In genomic region chr6:1423578-1423977, GRCh38 we compare ENCODE assay signal across 31 cellular contexts. TPM values are rescaled to one million over a fixed set of nuclear protein-coding genes. Genes with fewer than 3 reads are reported as not detected.
DNase-seq lines count a peak whose midpoint lies in the region; ATAC-seq and TF ChIP-seq lines count a peak whose summit lies in the region.
"Had no signal": no experiment of that assay in that cellular context is flagged by ENCODE, and none has a peak within 500 bp of the region (broad histone marks: within the 10 kb centered on the region; RNA-seq: fewer than 3 reads in every experiment).

No MANE protein-coding gene starts in this region.

- H3K27me3 ChIP-seq in IMR-90 (ENCODE audit: control insufficient read depth, insufficient read depth, low read length) (peaks cover 8% of the 10 kb centered on the region; the same call in 1 of the 2 replicates), heart right ventricle (peaks cover 0 to 60% (median 43%) of the 10 kb centered on the region in 7 donors)
- H3K27me3 ChIP-seq: ascending aorta, testis had no signal

- no TSS peak for BruUV-seq in IMR-90 (replicated peaks; lab: Mats Ljungman, UMichigan)

- DNase-seq in ACHN (peak; percentile 89), IMR-90 (no peak), epidermal melanocyte (ENCODE audit: insufficient read length, low spot score) (peak; percentile 11), kidney tubule cell (ENCODE audit: low spot score) (peak; percentile 87), HPDE6-E6E7 (ENCODE audit: extremely low spot score) (no peak), heart right ventricle (no peak), mucosa of descending colon (no peak)
- DNase-seq in stimulated activated naive CD4-positive, alpha-beta T cell treated with Interleukin-2 at 50 U/mL for 16 hours (lab: John Stamatoyannopoulos, UW), result no peak
- DNase-seq: activated naive CD8-positive, alpha-beta T cell treated with anti-CD3 and anti-CD28 coated beads for 36 hours; CD8-positive, alpha-beta T cell; effector CD8-positive, alpha-beta T cell; left cardiac atrium; NCI-H146; NCI-H748 treated with DMSO at 0.1 percent for 48 hours; right cardiac atrium; SIG-M5; T-helper 9 cell; uterus had no signal

- no peaks in the 10 kb centered on the region for H3K36me3 ChIP-seq in IMR-90 (ENCODE audit: control insufficient read depth, insufficient read depth, low read length)
- no peaks in the 10 kb centered on the region for H3K36me3 ChIP-seq in heart right ventricle
- H3K36me3 ChIP-seq in mucosa of descending colon (ENCODE audit: low read depth), result no peaks in the 10 kb centered on the region
- H3K36me3 ChIP-seq: ascending aorta, BE2C, heart left ventricle, pancreas, uterus had no signal

- H3K9me1 ChIP-seq in IMR-90 (ENCODE audit: insufficient read depth, low read length), result no peaks in the 10 kb centered on the region

- no peak overlapping the region for H2BK5ac ChIP-seq in IMR-90 (ENCODE audit: low read depth, low read length, poor library complexity, severe bottlenecking)

- 90% methylated on average over 2 of the region's 9 CpGs; no CpG with 5 or more reads in 1 of the 2 experiments for WGBS in IMR-90 (ENCODE audit: extremely low coverage in 2 of 2, insufficient read length in 1 of 2), 2 experiments
- 87 to 88% methylated on average over 9 of the region's 9 CpGs for WGBS in heart right ventricle, 2 donors

- no peak overlapping the region for H2BK120ac ChIP-seq in IMR-90 (ENCODE audit: low read depth, low read length)

- TF ChIP-seq RAD21 in IMR-90 (IDR thresholded peaks at IDR 0.05; ENCODE audit: low read length), result no peak

- no peak overlapping the region for H4K8ac ChIP-seq in IMR-90 (ENCODE audit: low read depth in 2 of 2, low read length in 2 of 2)

- H3K56ac ChIP-seq in IMR-90 (ENCODE audit: extremely low read depth, insufficient read depth, low read length), result no peak overlapping the region

- H4K20me1 ChIP-seq in IMR-90 (ENCODE audit: insufficient read depth, low read length), result no peaks in the 10 kb centered on the region

- H3K23ac ChIP-seq in IMR-90 (ENCODE audit: low read depth, low read length), result no peak overlapping the region

- no peak overlapping the region for H4K5ac ChIP-seq in IMR-90 (ENCODE audit: low read depth, low read length)

- POLR2A ChIA-PET in IMR-90 (lab: Charles Lee; ENCODE audit: unreplicated experiment), result interaction anchor here (0.5 kb wide), 1 partner anchor 32 kb away, joined by 7 read pairs; no protein-coding TSS in a partner anchor

- no peak overlapping the region for H3K9ac ChIP-seq in IMR-90 (ENCODE audit: low read depth, low read length)

- no peak overlapping the region for H3K18ac ChIP-seq in IMR-90 (ENCODE audit: low read depth, low read length)

- in situ Hi-C loops in ACHN (cut with HindIII; ENCODE audit: low pct_ligation_motif_present, low pct_unique_long_range_greater_than_20kb, low sequenced_read_pairs), result no loop called here
- in situ Hi-C loops in IMR-90 (cut with MboI; ENCODE audit: low sequenced_read_pairs), result no loop called here

- no peak overlapping the region; the same call in 1 of the 2 replicates for H2AK5ac ChIP-seq in IMR-90 (ENCODE audit: low read depth, low read length)

- no peak overlapping the region for H2AK9ac ChIP-seq in IMR-90 (replicated peaks; ENCODE audit: low read depth, low read length, poor library complexity)

- H3K79me1 ChIP-seq in IMR-90 (ENCODE audit: low read depth in 1 of 2, low read length in 2 of 2), result no peaks in the 10 kb centered on the region

- no peak overlapping the region for H3K4me2 ChIP-seq in IMR-90 (ENCODE audit: low read depth, low read length)

- H3K9me3 ChIP-seq in IMR-90 (ENCODE audit: control insufficient read depth, insufficient read depth, low read length) (no peaks in the 10 kb centered on the region), heart right ventricle (peaks cover 0 to 16% (median 9%) of the 10 kb centered on the region in 11 donors), mucosa of descending colon (peaks cover 2% of the 10 kb centered on the region)
- H3K9me3 ChIP-seq: BE2C, pancreas, testis, uterus had no signal

- ATAC-seq in IMR-90 (ENCODE audit: low read depth) (peak; percentile 11; the same call in 1 of the 2 replicates), heart right ventricle (no peak), mucosa of descending colon (no peak)
- ATAC-seq: CD8-positive, alpha-beta T cell; right cardiac atrium had no signal

- no peak overlapping the region for H3K14ac ChIP-seq in IMR-90 (replicated peaks; ENCODE audit: low read depth, low read length)

- no peak overlapping the region for H2AFZ ChIP-seq in IMR-90 (replicated peaks; ENCODE audit: low read length, poor library complexity)

- H3K4ac ChIP-seq in IMR-90 (ENCODE audit: low read depth, low read length), result no peak overlapping the region

- CTCF ChIA-PET in IMR-90 (lab: Yijun Ruan, JAX), result interaction anchor here (1.0 to 1.3 kb wide), 3 partner anchors 26 to 40 kb away, joined by 3 to 4 read pairs (median 3); no protein-coding TSS in a partner anchor

- no peak overlapping the region for H2BK20ac ChIP-seq in IMR-90 (ENCODE audit: low read depth, low read length)

- intact Hi-C loops in IMR-90 (cut with micrococcal nuclease) (no loop called here), heart right ventricle (cut with DNase I) (loop anchor here in 1 of 10 donors (10.0 kb wide), 1 partner anchor 829 kb away; no protein-coding TSS in a partner anchor), mucosa of descending colon (cut with DNase I, micrococcal nuclease) (no loop called here)

- no peak overlapping the region for H3K4me3 ChIP-seq in IMR-90 (ENCODE audit: insufficient read depth, low read depth, low read length)
- H3K4me3 ChIP-seq in heart right ventricle, result no peak overlapping the region
- H3K4me3 ChIP-seq in mucosa of descending colon, result no peak overlapping the region
- H3K4me3 ChIP-seq: ascending aorta, heart left ventricle, pancreas, smooth muscle cell, testis, uterus had no signal

- dilution Hi-C loops in IMR-90 (cut with HindIII; ENCODE audit: low sequenced_read_pairs, unreplicated experiment), result no loop called here

- H2BK15ac ChIP-seq in IMR-90 (ENCODE audit: low read depth, low read length), result no peak overlapping the region

- no peak overlapping the region for H4K91ac ChIP-seq in IMR-90 (ENCODE audit: insufficient read depth, low read depth, low read length)

- TF ChIP-seq POLR2A in IMR-90 (IDR thresholded peaks at IDR 0.05; ENCODE audit: low read depth, low read length), result no peak

- TF ChIP-seq CTCF in IMR-90 (conservative IDR thresholded peaks at IDR 0.05; ENCODE audit: low read depth, low read length) (no peak), heart right ventricle (IDR thresholded peaks at IDR 0.05) (no peak), mucosa of descending colon (IDR thresholded peaks at IDR 0.05) (no peak)

- peaks cover 6% of the 10 kb centered on the region for H3K4me1 ChIP-seq in IMR-90 (ENCODE audit: control insufficient read depth, insufficient read depth, low read length)
- H3K4me1 ChIP-seq in heart right ventricle, result no peaks in the 10 kb centered on the region
- no peaks in the 10 kb centered on the region for H3K4me1 ChIP-seq in mucosa of descending colon (ENCODE audit: low read depth)
- H3K4me1 ChIP-seq: ascending aorta, BE2C, foreskin keratinocyte, heart left ventricle, pancreas, testis, uterus had no signal

- no peak overlapping the region for H3K27ac ChIP-seq in IMR-90 (ENCODE audit: insufficient read depth, low read length)
- no peak overlapping the region for H3K27ac ChIP-seq in heart right ventricle
- H3K27ac ChIP-seq: ascending aorta, foreskin keratinocyte, heart left ventricle, pancreas, testis, uterus, VCaP had no signal

TF ChIP-seq in IMR-90, 13 proteins besides CTCF, POLR2A, EP300 and RAD21:
- TF ChIP-seq MAFK (IDR thresholded peaks at IDR 0.05; ENCODE audit: low read depth, low read length) (no peak), CHD1 (IDR thresholded peaks at IDR 0.05; ENCODE audit: low read depth, low read length) (no peak), RFX5 (IDR thresholded peaks at IDR 0.05; ENCODE audit: low read depth, low read length) (no peak), USF2 (IDR thresholded peaks at IDR 0.05; ENCODE audit: low read depth, low read length) (no peak), ELK1 (IDR thresholded peaks at IDR 0.05; ENCODE audit: borderline replicate concordance, low read depth, low read length) (no peak), BHLHE40 (IDR thresholded peaks at IDR 0.05; ENCODE audit: low read depth, low read length) (no peak), CEBPB (IDR thresholded peaks at IDR 0.05; ENCODE audit: low read depth, low read length) (no peak), NFE2L2 (IDR thresholded peaks at IDR 0.05; ENCODE audit: low read depth, low read length) (no peak)
TF ChIP-seq in IMR-90: peak in this region for 0.

RNA-seq across cellular contexts. Expression of gene FOXF2, which starts 34.2 kb away (rescaled TPM):
- 2.5 TPM in 2 replicates for total RNA-seq in IMR-90 (2012; rRNA removed)
- polyA plus RNA-seq in IMR-90 (2012; rRNA removed), result 16.3 and 17.3 TPM in 2 replicates
- 13.8 and 25.8 TPM in 2 replicates for polyA plus RNA-seq in IMR-90 (2012; cell fraction: cytosol; rRNA removed)
- 11.7 and 17.4 TPM in 2 replicates for polyA plus RNA-seq in IMR-90 (2012; cell fraction: nucleus; rRNA removed; ENCODE audit: low replicate concordance)
- under 1 TPM in 7 of 10 donors, not detected in 3; 0.10 to 0.18 (median 0.14) TPM for total RNA-seq in heart right ventricle
- under 1 TPM; 0.15 to 0.16 TPM for polyA plus RNA-seq in heart right ventricle
- 10 to 100 TPM in 1 of 3 donors, 1 to 10 TPM in 2; 6.9 to 68.1 (median 7.1) TPM for total RNA-seq in mucosa of descending colon
- total RNA-seq: activated CD4-positive, alpha-beta T cell treated with anti-CD3 and anti-CD28 coated beads for 36 hours; activated CD8-positive, alpha-beta T cell treated with anti-CD3 and anti-CD28 coated beads, Interleukin-2, amount 10 ng/mL, durations not matched to agents 7 days and 5 days; activated naive CD8-positive, alpha-beta T cell treated with anti-CD3 and anti-CD28 coated beads for 36 hours; CD8-positive, alpha-beta T cell; G401; H9; neural crest cell; uterus had no signal

Comparison
In these comparisons a context has a peak if more than half of its experiments do, and no peak if none do; other contexts are left out.
1. DNase-seq: peak in ACHN (single experiment), epidermal melanocyte (single experiment) and kidney tubule cell (single experiment); none in IMR-90 (single experiment), HPDE6-E6E7 (single experiment), heart right ventricle (0 of 2), mucosa of descending colon (0 of 3) and stimulated activated naive CD4-positive, alpha-beta T cell treated with Interleukin-2 at 50 U/mL for 16 hours (single experiment).